In genomic region chr12:26120561-26121274, GRCh38 we compare ENCODE assay signal across 12 cellular contexts. TPM values are rescaled to one million over a fixed set of nuclear protein-coding genes. Genes with fewer than 3 reads are reported as not detected.
DNase-seq lines count a peak whose midpoint lies in the region; ATAC-seq and TF ChIP-seq lines count a peak whose summit lies in the region.
"Had no signal": no experiment of that assay in that cellular context is flagged by ENCODE, and none has a peak within 500 bp of the region (broad histone marks: within the 10 kb centered on the region; RNA-seq: fewer than 3 reads in every experiment).

No MANE protein-coding gene starts in this region.

- DNase-seq in heart right ventricle = no peak
- DNase-seq in Right ventricle myocardium superior = no peak
- DNase-seq in dorsolateral prefrontal cortex = no peak
- no peak for DNase-seq in natural killer cell treated with Interleukin-12 subunit alpha and Interleukin-12 subunit beta and Interleukin-15 and Interleukin-18, amount 100 ng/mL, for 72 hours (ENCODE audit: low spot score)
- DNase-seq in type B pancreatic cell (ENCODE audit: extremely low spot score, unreplicated experiment) = no peak
- DNase-seq in chondrocyte (ENCODE audit: low spot score) = no peak
- DNase-seq in CD1c-positive myeloid dendritic cell (ENCODE audit: extremely low spot score) = no peak
- DNase-seq in stimulated activated CD4-positive, alpha-beta T cell treated with anti-CD3 and anti-CD28 coated beads, Interleukin-4, amount 100 ng/mL, for 1 hour = no peak
- DNase-seq: ACHN, amniotic stem cell, NCI-H1105 had no signal

- no peaks in the 10 kb centered on the region for H3K9me3 ChIP-seq in heart right ventricle

- 59 to 71% methylated on average over 4 of the region's 4 CpGs for WGBS in heart right ventricle, 2 donors

- H3K4me3 ChIP-seq in heart right ventricle (peak overlapping the region in 7 of 10 donors; percentile 46 to 80 (median 66)), dorsolateral prefrontal cortex (peak overlapping the region; percentile 38 to 93 (median 79))

- H3K27me3 ChIP-seq in heart right ventricle = peaks cover 0 to 68% (median 0%) of the 10 kb centered on the region in 7 donors
- H3K27me3 ChIP-seq in dorsolateral prefrontal cortex = no peaks in the 10 kb centered on the region

- TF ChIP-seq CTCF in heart right ventricle (IDR thresholded peaks at IDR 0.05) (no peak), dorsolateral prefrontal cortex (IDR thresholded peaks at IDR 0.05 in 54 of 56, conservative IDR thresholded peaks at IDR 0.05 in 2 of 56; ENCODE audit: low read depth in 1 of 56, partially characterized antibody in 56 of 56) (peak in 6 of 56 donors; percentile 0 to 19 (median 8)), type B pancreatic cell (conservative IDR thresholded peaks at IDR 0.05) (no peak), chondrocyte (IDR thresholded peaks at IDR 0.05) (no peak)

- H3K36me3 ChIP-seq in heart right ventricle = no peaks in the 10 kb centered on the region

- no peak overlapping the region for H3K27ac Mint-ChIP-seq in natural killer cell treated with Interleukin-12 subunit alpha and Interleukin-12 subunit beta and Interleukin-15 and Interleukin-18, amount 100 ng/mL, for 72 hours
- H3K27ac Mint-ChIP-seq in type B pancreatic cell (no peak overlapping the region), chondrocyte (ENCODE audit: unreplicated experiment) (no peak overlapping the region)

- peaks cover 54 to 63% of the 10 kb centered on the region in 2 donors for H3K27me3 Mint-ChIP-seq in natural killer cell treated with Interleukin-12 subunit alpha and Interleukin-12 subunit beta and Interleukin-15 and Interleukin-18, amount 100 ng/mL, for 72 hours
- H3K27me3 Mint-ChIP-seq in type B pancreatic cell = peaks cover 76% of the 10 kb centered on the region
- no peaks in the 10 kb centered on the region for H3K27me3 Mint-ChIP-seq in chondrocyte (ENCODE audit: low read depth)

- H3K9me3 Mint-ChIP-seq in natural killer cell treated with Interleukin-12 subunit alpha and Interleukin-12 subunit beta and Interleukin-15 and Interleukin-18, amount 100 ng/mL, for 72 hours = no peaks in the 10 kb centered on the region
- H3K9me3 Mint-ChIP-seq in type B pancreatic cell (no peaks in the 10 kb centered on the region), chondrocyte (ENCODE audit: low read depth) (no peaks in the 10 kb centered on the region)

- intact Hi-C loops in heart right ventricle (cut with DNase I) = loop anchor here in 6 of 10 donors (10.0 kb wide), 3 partner anchors 154 to 314 kb away; partner anchors contain the start of gene RASSF8 (in 1 of the 6)
- intact Hi-C loops in Right ventricle myocardium superior (cut with DNase I) = loop anchor here (10.0 kb wide), 2 partner anchors 74 to 274 kb away; partner anchors contain the start of gene SSPN
- intact Hi-C loops in dorsolateral prefrontal cortex (cut with DNase I) = loop anchor here (5.0 to 10.0 kb wide), 5 partner anchors 104 to 532 kb away; no protein-coding TSS in a partner anchor

- H3K4me1 ChIP-seq in heart right ventricle = peaks cover 3 to 68% (median 23%) of the 10 kb centered on the region in 9 donors

- peaks cover 18 to 27% of the 10 kb centered on the region in 2 donors for H3K4me1 Mint-ChIP-seq in natural killer cell treated with Interleukin-12 subunit alpha and Interleukin-12 subunit beta and Interleukin-15 and Interleukin-18, amount 100 ng/mL, for 72 hours (ENCODE audit: low read depth in 2 of 2)
- peaks cover 7% of the 10 kb centered on the region for H3K4me1 Mint-ChIP-seq in type B pancreatic cell (ENCODE audit: unreplicated experiment)
- peaks cover 40% of the 10 kb centered on the region for H3K4me1 Mint-ChIP-seq in chondrocyte (ENCODE audit: low read depth)

- peak overlapping the region in 8 of 10 donors; percentile 7 to 98 (median 95) for H3K27ac ChIP-seq in heart right ventricle
- peak overlapping the region; percentile 86 to 100 (median 99) for H3K27ac ChIP-seq in dorsolateral prefrontal cortex
- H3K27ac ChIP-seq: epithelial cell of prostate had no signal

- ATAC-seq in heart right ventricle = no peak
- no peak for ATAC-seq in Right ventricle myocardium superior (ENCODE audit: poor library complexity)
- ATAC-seq in natural killer cell treated with Interleukin-12 subunit alpha and Interleukin-12 subunit beta and Interleukin-15 and Interleukin-18, amount 100 ng/mL, for 72 hours = no peak

- no peaks in the 10 kb centered on the region for H3K36me3 Mint-ChIP-seq in natural killer cell treated with Interleukin-12 subunit alpha and Interleukin-12 subunit beta and Interleukin-15 and Interleukin-18, amount 100 ng/mL, for 72 hours
- peaks cover 4% of the 10 kb centered on the region for H3K36me3 Mint-ChIP-seq in type B pancreatic cell
- no peaks in the 10 kb centered on the region for H3K36me3 Mint-ChIP-seq in chondrocyte (ENCODE audit: low read depth)

- peak overlapping the region; percentile 73 for H3K4me3 Mint-ChIP-seq in natural killer cell treated with Interleukin-12 subunit alpha and Interleukin-12 subunit beta and Interleukin-15 and Interleukin-18, amount 100 ng/mL, for 72 hours
- H3K4me3 Mint-ChIP-seq in type B pancreatic cell = peak overlapping the region; percentile 88
- H3K4me3 Mint-ChIP-seq in chondrocyte (ENCODE audit: unreplicated experiment) = no peak overlapping the region

RNA-seq across cellular contexts. Expression of gene BHLHE41, which starts 4.1 kb away (rescaled TPM):
- 10 to 100 TPM in 9 of 10 donors, 1 to 10 TPM in 1; 7.8 to 80.1 (median 42.9) TPM for total RNA-seq in heart right ventricle
- 1 to 10 TPM; 5.7 to 5.8 TPM for polyA plus RNA-seq in heart right ventricle
- 39.1 TPM for total RNA-seq in Right ventricle myocardium superior
- 100 to 1,000 TPM in 109 of 120 experiments, 10 to 100 TPM in 11; 75.0 to 217 (median 136) TPM for total RNA-seq in dorsolateral prefrontal cortex
- total RNA-seq in natural killer cell treated with Interleukin-12 subunit alpha and Interleukin-12 subunit beta and Interleukin-15 and Interleukin-18, amount 100 ng/mL, for 72 hours = not detected
- 5.8 and 12.5 TPM in 2 replicates for total RNA-seq in type B pancreatic cell (ENCODE audit: low replicate concordance)
- 5.8 to 6.5 TPM (median 6.0 TPM) in 3 replicates for total RNA-seq in chondrocyte
